11 cellular contexts compared by ENCODE assay signal in the genomic region with DNA sequence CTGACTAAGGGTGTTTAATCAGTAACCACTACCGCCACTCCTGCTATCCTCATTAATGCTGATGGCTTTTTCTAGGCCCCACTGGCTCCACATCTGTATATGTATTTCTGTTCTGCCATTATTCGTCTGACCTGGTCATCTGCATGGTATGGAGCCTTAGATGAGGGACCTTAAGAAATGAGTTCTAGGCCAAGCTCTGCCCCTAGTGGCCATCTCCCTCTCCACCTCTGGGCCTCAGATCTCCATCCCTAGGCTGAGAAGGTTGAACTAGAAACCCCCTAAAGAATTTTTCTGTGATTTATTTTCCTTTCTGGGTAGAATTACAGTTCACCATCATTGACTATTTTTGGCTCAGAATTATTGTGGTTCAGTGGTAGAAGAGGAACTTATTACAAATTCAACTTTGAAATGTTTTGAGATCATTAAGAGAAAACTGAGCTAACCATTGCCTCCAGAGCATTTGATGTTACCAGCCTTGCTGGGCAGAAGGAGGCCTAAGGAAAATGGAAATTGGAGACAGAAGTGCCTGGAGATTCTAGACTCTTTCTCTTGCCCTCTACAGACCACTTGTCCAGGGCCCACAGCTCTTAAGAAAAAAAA.
DNase-seq lines count a peak whose midpoint lies in the region; ATAC-seq and TF ChIP-seq lines count a peak whose summit lies in the region.
"Had no signal": no experiment of that assay in that cellular context is flagged by ENCODE, and none has a peak within 500 bp of the region (broad histone marks: within the 10 kb centered on the region; RNA-seq: fewer than 3 reads in every experiment).

No MANE protein-coding gene starts in this region.

- H3K79me2 ChIP-seq in SU-DHL-6 (ENCODE audit: insufficient read depth, low read length): no peaks in the 10 kb centered on the region

- TF ChIP-seq POLR2A in upper lobe of left lung (IDR thresholded peaks at IDR 0.05): no peak

- no peak overlapping the region for H3K9ac ChIP-seq in SU-DHL-6 (ENCODE audit: low read length)

- H3K4me3 ChIP-seq in BE2C (ENCODE audit: low read depth, low read length): no peak overlapping the region
- no peak overlapping the region for H3K4me3 ChIP-seq in H7 (ENCODE audit: insufficient read depth, low read depth, low read length)
- H3K4me3 ChIP-seq in SU-DHL-6 (ENCODE audit: insufficient read depth, low read length, poor library complexity, severe bottlenecking): no peak overlapping the region
- H3K4me3 ChIP-seq in upper lobe of left lung: no peak overlapping the region

- H2AFZ ChIP-seq in SU-DHL-6 (ENCODE audit: low read depth, low read length, severe bottlenecking): no peak overlapping the region

- H3K27me3 ChIP-seq in BE2C (peaks cover 28% of the 10 kb centered on the region), H7 (ENCODE audit: control insufficient read depth, insufficient read depth, low read length) (no peaks in the 10 kb centered on the region), SU-DHL-6 (ENCODE audit: low read length) (no peaks in the 10 kb centered on the region), upper lobe of left lung (no peaks in the 10 kb centered on the region)

- no peaks in the 10 kb centered on the region for H4K20me1 ChIP-seq in SU-DHL-6 (ENCODE audit: low read depth, low read length)

- H3K36me3 ChIP-seq in BE2C (no peaks in the 10 kb centered on the region), H7 (replicated peaks; ENCODE audit: control insufficient read depth, insufficient read depth, low read length) (no peaks in the 10 kb centered on the region), SU-DHL-6 (ENCODE audit: low read length) (no peaks in the 10 kb centered on the region), upper lobe of left lung (no peaks in the 10 kb centered on the region)

- no peaks in the 10 kb centered on the region for H3K4me1 ChIP-seq in BE2C
- no peaks in the 10 kb centered on the region for H3K4me1 ChIP-seq in upper lobe of left lung

- H3K27ac ChIP-seq in SU-DHL-6 (ENCODE audit: low read depth, low read length) (no peak overlapping the region), upper lobe of left lung (no peak overlapping the region)

- no peaks in the 10 kb centered on the region for H3F3A ChIP-seq in SU-DHL-6 (ENCODE audit: insufficient read depth)

- TF ChIP-seq EP300 in upper lobe of left lung (IDR thresholded peaks at IDR 0.05): no peak

- H3K4me2 ChIP-seq in SU-DHL-6 (ENCODE audit: low read depth, low read length, poor library complexity, severe bottlenecking): no peak overlapping the region

- 87 to 97% methylated on average over 2 of the region's 2 CpGs for WGBS in upper lobe of left lung, 2 donors

- no peaks in the 10 kb centered on the region for H3K9me3 ChIP-seq in BE2C
- H3K9me3 ChIP-seq in SU-DHL-6 (ENCODE audit: insufficient read depth, low read length): no peaks in the 10 kb centered on the region
- H3K9me3 ChIP-seq in upper lobe of left lung: no peaks in the 10 kb centered on the region

- ATAC-seq in HG03025 (IDR thresholded peaks at IDR 0.05; ENCODE audit: low FRiP score, unreplicated experiment) (no peak), upper lobe of left lung (ENCODE audit: low FRiP score in 2 of 2) (no peak)
- ATAC-seq: natural killer cell treated with Interleukin-12 subunit alpha and Interleukin-12 subunit beta and Interleukin-15 and Interleukin-18, amount 100 ng/mL, for 72 hours had no signal

- H3K9me2 ChIP-seq in SU-DHL-6 (replicated peaks; ENCODE audit: insufficient read depth, low read length): no peaks in the 10 kb centered on the region

- TF ChIP-seq CTCF in BE2C (IDR thresholded peaks at IDR 0.05; ENCODE audit: low read depth, low read length) (peak; percentile 67), SU-DHL-6 (IDR thresholded peaks at IDR 0.05; ENCODE audit: insufficient read depth, low read length, poor library complexity, severe bottlenecking) (peak; percentile 45), upper lobe of left lung (IDR thresholded peaks at IDR 0.05) (peak in 2 of 6 experiments; percentile 9 to 33)

- DNase-seq in BE2C: no peak
- DNase-seq in H7: peak; percentile 67
- DNase-seq in iPS-NIHi7 (ENCODE audit: extremely low spot score): peak; percentile 57
- no peak for DNase-seq in NCI-H1417 (lab: John Stamatoyannopoulos, UW)
- no peak for DNase-seq in activated CD4-positive, alpha-beta T cell treated with anti-CD3 and anti-CD28 coated beads, Interleukin-2, amount 50 U/mL, for 4 hours
- no peak for DNase-seq in upper lobe of left lung
- DNase-seq: activated CD4-positive, CD25-positive, alpha-beta regulatory T cell treated with anti-CD3 and anti-CD28 coated beads, Interleukin-2, amount 50 U/mL, for 72 hours; NCI-H774 had no signal

Comparison
In these comparisons a context has a peak if more than half of its experiments do, and no peak if none do; other contexts are left out.
1. DNase-seq: peak in H7 (single experiment) and iPS-NIHi7 (single experiment); none in BE2C (single experiment), NCI-H1417 (0 of 3), activated CD4-positive, alpha-beta T cell treated with anti-CD3 and anti-CD28 coated beads, Interleukin-2, amount 50 U/mL, for 4 hours (0 of 2) and upper lobe of left lung (0 of 2).